9 cellular contexts compared by ENCODE assay signal in the genomic region with DNA sequence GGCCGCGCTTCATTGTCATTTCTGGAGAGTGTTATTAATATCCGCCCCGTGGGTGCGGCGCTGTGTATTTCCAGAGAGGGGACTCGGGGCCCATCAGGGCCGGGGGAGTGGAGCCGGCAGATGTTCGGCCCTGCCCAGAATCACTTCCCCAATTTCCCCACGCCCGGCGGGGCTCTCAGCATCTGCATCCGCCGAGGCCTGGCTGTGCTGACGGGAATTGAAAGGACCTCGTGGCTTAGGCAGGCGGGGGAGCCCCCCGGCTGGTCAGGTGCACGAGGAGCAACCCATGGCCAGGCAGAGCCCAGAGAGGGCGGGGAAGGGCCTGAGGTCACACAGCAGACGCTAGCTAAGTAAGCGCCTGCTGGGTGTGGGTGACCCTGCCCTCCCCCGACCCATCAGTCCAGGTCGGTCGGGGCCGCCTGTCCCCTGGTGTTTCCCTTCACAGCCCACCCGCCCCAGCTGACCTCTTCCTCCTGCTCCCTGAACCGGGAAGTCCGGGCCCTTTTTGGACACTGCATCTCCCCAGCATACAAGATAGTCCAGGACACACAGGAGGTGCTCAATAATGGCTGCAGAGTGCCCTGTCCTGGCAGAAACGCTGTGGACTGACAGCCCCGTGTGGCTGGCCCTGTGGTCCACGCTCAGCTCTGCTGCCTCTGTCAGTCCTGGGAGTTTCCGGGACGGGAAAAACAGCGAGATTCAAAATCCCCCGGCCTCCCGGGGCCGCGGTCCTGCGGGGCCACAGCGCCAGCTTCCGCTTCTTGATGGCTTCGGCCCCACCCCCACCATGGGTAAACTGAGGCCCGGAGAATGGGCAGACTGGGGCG.
DNase-seq lines count a peak whose midpoint lies in the region; ATAC-seq and FAIRE-seq lines count a peak whose summit lies in the region.
"Had no signal": no experiment of that assay in that cellular context is flagged by ENCODE, and none has a peak within 500 bp of the region (broad histone marks: within the 10 kb centered on the region; RNA-seq: fewer than 3 reads in every experiment).

No MANE protein-coding gene starts in this region.

- peak overlapping the region; percentile 52 for H3K27ac ChIP-seq in BLaER1
- H3K27ac ChIP-seq: C4-2B had no signal

- peak overlapping the region; percentile 84 for H3K4me2 ChIP-seq in BLaER1

- H4K20me1 ChIP-seq in BLaER1, result peaks cover 71% of the 10 kb centered on the region

- peak; percentile 66 for ATAC-seq in GM19467 (IDR thresholded peaks at IDR 0.05; ENCODE audit: unreplicated experiment)
- peak; percentile 56 for ATAC-seq in HG03442 (IDR thresholded peaks at IDR 0.05; ENCODE audit: unreplicated experiment)

- peaks cover 25% of the 10 kb centered on the region for H3K36me3 ChIP-seq in BLaER1

- peak overlapping the region; percentile 10; the same call in 1 of the 2 replicates for H3K4me3 ChIP-seq in BLaER1

- DNase-seq in globus pallidus (ENCODE audit: low spot score) (peak; percentile 43), HTR-8/SVneo (ENCODE audit: insufficient read length, low spot score) (no peak), NCI-H2171 treated with DMSO at 0.1 percent for 48 hours (lab: John Stamatoyannopoulos, UW) (no peak), NCI-H146 (lab: John Stamatoyannopoulos, UW) (no peak), hippocampal formation (lab: John Stamatoyannopoulos, UW) (no peak)

- no peak for FAIRE-seq in HTR-8/SVneo (lab: Jason Lieb, UNC)

- H3K9ac ChIP-seq in BLaER1, result peak overlapping the region; percentile 36; the same call in 1 of the 2 replicates

- H3K4me1 ChIP-seq in BLaER1, result peaks cover 76% of the 10 kb centered on the region

- peaks cover 3% of the 10 kb centered on the region; the same call in 1 of the 2 replicates for H3K9me3 ChIP-seq in BLaER1

- no peaks in the 10 kb centered on the region for H3K27me3 ChIP-seq in BLaER1
